Comparison of ENCODE assay signal across 8 cellular contexts in the genomic region with DNA sequence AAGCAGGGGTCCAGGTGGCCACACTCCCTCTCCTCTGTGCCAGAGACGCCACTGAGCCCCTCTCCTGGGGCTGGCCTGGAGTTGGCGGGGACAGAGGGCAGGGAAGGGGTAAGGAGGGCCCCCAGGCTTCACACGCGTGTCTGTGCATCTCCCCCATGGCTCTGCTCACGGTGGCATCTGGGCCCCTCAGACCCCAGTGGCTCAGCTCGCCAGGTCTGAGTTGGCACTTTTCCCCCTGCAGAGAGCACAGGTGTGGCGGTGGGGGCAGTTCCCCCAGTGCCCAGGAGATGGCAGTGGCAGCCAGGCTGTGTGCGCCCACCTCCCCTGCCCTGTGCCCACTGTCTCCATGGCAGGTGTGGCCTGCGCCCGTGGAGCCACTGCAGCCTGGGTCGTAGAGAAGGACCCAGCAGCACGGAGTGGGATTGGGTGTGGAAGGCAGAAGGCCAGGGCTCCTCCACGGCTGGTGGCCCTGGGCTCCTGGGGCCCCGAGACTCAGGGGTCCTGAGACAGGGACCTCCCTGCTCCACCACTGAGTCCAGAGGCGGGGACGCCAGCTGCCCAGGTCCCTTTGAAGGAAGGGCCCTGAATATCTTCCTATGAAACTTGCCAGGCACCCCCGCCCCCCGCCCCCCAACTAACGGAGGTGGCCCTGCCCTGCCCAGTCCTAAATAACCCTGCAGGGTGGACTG. TPM values are rescaled to one million over a fixed set of nuclear protein-coding genes. Genes with fewer than 3 reads are reported as not detected.
A peak's percentile ranks its signal among the peaks of the same experiment; 100 is the strongest.
DNase-seq lines count a peak whose midpoint lies in the region; ATAC-seq and TF ChIP-seq lines count a peak whose summit lies in the region.

No MANE protein-coding gene starts in this region.

- H3K4me3 Mint-ChIP-seq in activated naive CD8-positive, alpha-beta T cell treated with anti-CD3 and anti-CD28 coated beads, Interleukin-2, amount 50 U/mL, for 24 hours, result no peak overlapping the region

- no peak for TF ChIP-seq POLR2A in testis (IDR thresholded peaks at IDR 0.05)

- H3K4me1 ChIP-seq in OCI-LY7 (ENCODE audit: insufficient read depth, low read length, poor library complexity, severe bottlenecking) (peaks cover 6% of the 10 kb centered on the region), testis (peaks cover 5% of the 10 kb centered on the region)

- H2AFZ ChIP-seq in OCI-LY7 (ENCODE audit: low read length), result no peak overlapping the region

- H3K4me1 Mint-ChIP-seq in activated naive CD8-positive, alpha-beta T cell treated with anti-CD3 and anti-CD28 coated beads, Interleukin-2, amount 50 U/mL, for 24 hours, result peaks cover 5% of the 10 kb centered on the region

- intact Hi-C loops in OCI-LY7 (cut with micrococcal nuclease; ENCODE audit: unreplicated experiment), result loop anchor here (1.0 to 10.0 kb wide), 4 partner anchors 41 to 400 kb away; partner anchors contain the start of genes ACSF3 and TRAPPC2L
- intact Hi-C loops in testis (cut with DNase I; ENCODE audit: low total_unique reads), result no loop called here

- peak; percentile 75 for TF ChIP-seq CTCF in AG04449 (IDR thresholded peaks at IDR 0.05; ENCODE audit: insufficient read depth, low read length, missing control alignments)
- TF ChIP-seq CTCF in GM12873 (IDR thresholded peaks at IDR 0.05; ENCODE audit: insufficient read depth, low read depth, low read length, missing control alignments), result peak; percentile 93
- peak; percentile 85 for TF ChIP-seq CTCF in OCI-LY7 (conservative IDR thresholded peaks at IDR 0.05; ENCODE audit: low read length)
- TF ChIP-seq CTCF in testis (IDR thresholded peaks at IDR 0.05), result peak; percentile 25 to 50 (median 43)

- no TSS peak for BruUV-seq in OCI-LY7 (replicated peaks; lab: Mats Ljungman, UMichigan)

- POLR2A ChIA-PET in AG04449 (lab: Yijun Ruan, JAX), result no interaction called here
- POLR2A ChIA-PET in OCI-LY7 (lab: Charles Lee), result no interaction called here

- H3K27ac ChIP-seq in OCI-LY7 (ENCODE audit: low read depth, low read length, poor library complexity, severe bottlenecking), result no peak overlapping the region
- no peak overlapping the region for H3K27ac ChIP-seq in testis

- H3K27me3 Mint-ChIP-seq in activated naive CD8-positive, alpha-beta T cell treated with anti-CD3 and anti-CD28 coated beads, Interleukin-2, amount 50 U/mL, for 24 hours, result no peaks in the 10 kb centered on the region

- H3K4me3 ChIP-seq in AG04449 (ENCODE audit: low read depth, low read length), result no peak overlapping the region
- H3K4me3 ChIP-seq in OCI-LY7 (ENCODE audit: low read depth, low read length, poor library complexity, severe bottlenecking), result no peak overlapping the region
- H3K4me3 ChIP-seq in testis, result no peak overlapping the region

- H3K9me3 Mint-ChIP-seq in activated naive CD8-positive, alpha-beta T cell treated with anti-CD3 and anti-CD28 coated beads, Interleukin-2, amount 50 U/mL, for 24 hours, result no peaks in the 10 kb centered on the region

- no peaks in the 10 kb centered on the region for H4K20me1 ChIP-seq in OCI-LY7 (ENCODE audit: insufficient read depth, low read length)

- CTCF ChIA-PET in AG04449 (lab: Yijun Ruan, JAX) (interaction anchor here (0.5 to 4.3 kb wide), 7 partner anchors 15 to 400 kb away, joined by 3 to 20 read pairs (median 4); partner anchors contain the start of genes GALNS and TRAPPC2L), OCI-LY7 (lab: Charles Lee; ENCODE audit: unreplicated experiment) (interaction anchor here (0.5 kb wide), 1 partner anchor 23 kb away, joined by 8 read pairs; no protein-coding TSS in a partner anchor)

- H3K4me2 ChIP-seq in OCI-LY7 (ENCODE audit: low read length), result no peak overlapping the region

- no peaks in the 10 kb centered on the region for H3K36me3 Mint-ChIP-seq in activated naive CD8-positive, alpha-beta T cell treated with anti-CD3 and anti-CD28 coated beads, Interleukin-2, amount 50 U/mL, for 24 hours (ENCODE audit: low read depth)

- no peaks in the 10 kb centered on the region for H3K9me2 ChIP-seq in OCI-LY7 (ENCODE audit: insufficient read depth, low read length)

- DNase-seq in AG04449 (ENCODE audit: low read depth, low spot score) (no peak), OCI-LY7 (ENCODE audit: low spot score) (peak; percentile 71), left kidney (ENCODE audit: low read depth, low spot score) (peak; percentile 77), testis (no peak), hepatic stellate cell (ENCODE audit: low spot score) (no peak)
- DNase-seq in activated naive CD8-positive, alpha-beta T cell treated with anti-CD3 and anti-CD28 coated beads, Interleukin-2, amount 50 U/mL, for 24 hours, result peak; percentile 76

- 64 to 69% methylated on average over 7 to 19 of the region's 19 CpGs for WGBS in testis, 2 donors

- H3K79me2 ChIP-seq in OCI-LY7 (ENCODE audit: insufficient read depth, low read depth, low read length), result peaks cover 1% of the 10 kb centered on the region; the same call in 1 of the 2 replicates

- ATAC-seq in activated naive CD8-positive, alpha-beta T cell treated with anti-CD3 and anti-CD28 coated beads, Interleukin-2, amount 50 U/mL, for 24 hours, result peak; percentile 11
- no peak for ATAC-seq in HG03354 (IDR thresholded peaks at IDR 0.05; ENCODE audit: poor library complexity, severe bottlenecking, unreplicated experiment)

- H3K27me3 ChIP-seq in testis, result no peaks in the 10 kb centered on the region

- H3K36me3 ChIP-seq in OCI-LY7 (ENCODE audit: insufficient read depth, low read length), result no peaks in the 10 kb centered on the region
- no peaks in the 10 kb centered on the region for H3K36me3 ChIP-seq in testis (ENCODE audit: low read depth, missing control alignments)

- H3K9me3 ChIP-seq in OCI-LY7 (ENCODE audit: low read length), result no peaks in the 10 kb centered on the region
- no peaks in the 10 kb centered on the region for H3K9me3 ChIP-seq in testis

- no peak overlapping the region for H3K27ac Mint-ChIP-seq in activated naive CD8-positive, alpha-beta T cell treated with anti-CD3 and anti-CD28 coated beads, Interleukin-2, amount 50 U/mL, for 24 hours

RNA-seq across cellular contexts. Expression of gene APRT, which starts 4.3 kb away (rescaled TPM):
- 168 and 216 TPM in 2 replicates for total RNA-seq in OCI-LY7 (2014; rRNA removed; shearing (Covaris generic))
- 118 and 151 TPM in 2 replicates for total RNA-seq in OCI-LY7 (2022)
- total RNA-seq in testis, result 10 to 100 TPM; 62.1 to 82.1 TPM
- polyA plus RNA-seq in testis (ENCODE audit: insufficient read depth, low read depth, low replicate concordance), result 86.0 TPM

RNA-seq across cellular contexts. Expression of gene CDT1, which starts 12.5 kb away (rescaled TPM):
- total RNA-seq in OCI-LY7 (2014; rRNA removed; shearing (Covaris generic)), result 82.7 and 90.2 TPM in 2 replicates
- total RNA-seq in OCI-LY7 (2022) (108 and 150 TPM in 2 replicates), testis (10 to 100 TPM; 14.9 to 19.1 TPM)
- 11.9 TPM for polyA plus RNA-seq in testis (ENCODE audit: insufficient read depth, low read depth, low replicate concordance)

RNA-seq across cellular contexts. Expression of gene PIEZO1, which starts 31.0 kb away (rescaled TPM):
- 123 and 144 TPM in 2 replicates for total RNA-seq in OCI-LY7 (2014; rRNA removed; shearing (Covaris generic))
- total RNA-seq in OCI-LY7 (2022) (154 and 157 TPM in 2 replicates), testis (10 to 100 TPM; 40.7 to 44.5 TPM)
- 24.2 TPM for polyA plus RNA-seq in testis (ENCODE audit: insufficient read depth, low read depth, low replicate concordance)

RNA-seq across cellular contexts. Expression of gene GALNS, which starts 40.7 kb away (rescaled TPM):
- total RNA-seq in OCI-LY7 (2014; rRNA removed; shearing (Covaris generic)), result 17.2 and 18.5 TPM in 2 replicates
- total RNA-seq in OCI-LY7 (2022) (44.7 and 49.0 TPM in 2 replicates), testis (10 to 100 TPM; 65.3 to 94.4 TPM)
- polyA plus RNA-seq in testis (ENCODE audit: insufficient read depth, low read depth, low replicate concordance), result 55.9 TPM

RNA-seq across cellular contexts. Expression of gene TRAPPC2L, which starts 40.9 kb away (rescaled TPM):
- 27.3 and 27.6 TPM in 2 replicates for total RNA-seq in OCI-LY7 (2014; rRNA removed; shearing (Covaris generic))
- total RNA-seq in OCI-LY7 (2022) (34.2 and 44.9 TPM in 2 replicates), testis (10 to 100 TPM; 58.3 to 59.8 TPM)
- polyA plus RNA-seq in testis (ENCODE audit: insufficient read depth, low read depth, low replicate concordance), result 216 TPM

Comparison
In these comparisons a context has a peak if more than half of its experiments do, and no peak if none do; other contexts are left out.
1. DNase-seq: peak in OCI-LY7 (single experiment), activated naive CD8-positive, alpha-beta T cell treated with anti-CD3 and anti-CD28 coated beads, Interleukin-2, amount 50 U/mL, for 24 hours (single experiment) and left kidney (single experiment); none in AG04449 (single experiment), testis (single experiment) and hepatic stellate cell (single experiment).
2. CTCF ChIP-seq: peak in every context shown above with its lines; median percentile 93 in GM12873; 85 in OCI-LY7; 75 in AG04449; 43 in testis.
3. RNA of gene CDT1, which starts 12.5 kb away (total RNA-seq): 82.7 to 150 TPM in OCI-LY7; 14.9 to 19.1 TPM in testis; every median in the first group is over 4 times any median in the second.